Comparison of ENCODE assay signal across 10 cellular contexts in the genomic region with DNA sequence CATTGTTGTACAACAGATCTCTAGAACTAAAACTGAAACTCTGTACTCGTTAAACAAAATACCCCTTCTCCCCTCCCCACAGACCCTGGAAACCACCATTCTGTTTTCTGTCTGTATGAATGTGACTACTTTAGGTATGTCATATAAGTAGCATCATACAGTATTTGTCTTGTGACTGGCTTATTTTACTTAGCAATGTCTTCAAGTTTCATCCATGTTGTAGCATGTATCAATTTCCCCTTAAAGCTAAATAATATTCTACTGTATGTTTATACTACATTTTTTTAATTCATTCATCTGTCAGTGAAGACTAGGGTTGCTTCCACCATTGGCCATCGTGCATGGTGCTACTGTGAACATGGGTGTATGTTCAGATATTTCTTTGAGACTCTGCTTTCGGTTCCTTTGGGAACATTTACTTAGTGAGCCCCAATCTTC.
DNase-seq lines count a peak whose midpoint lies in the region; ATAC-seq and TF ChIP-seq lines count a peak whose summit lies in the region.
"Had no signal": no experiment of that assay in that cellular context is flagged by ENCODE, and none has a peak within 500 bp of the region (broad histone marks: within the 10 kb centered on the region; RNA-seq: fewer than 3 reads in every experiment).

No MANE protein-coding gene starts in this region.

- no peaks in the 10 kb centered on the region for H3K9me3 ChIP-seq in SK-N-SH

- H3K27ac ChIP-seq in SK-N-SH (ENCODE audit: low read depth in 2 of 2, low read length in 1 of 2): no peak overlapping the region
- H3K27ac ChIP-seq: dorsolateral prefrontal cortex had no signal

- no peaks in the 10 kb centered on the region for H3F3A ChIP-seq in SK-N-SH (replicated peaks; ENCODE audit: insufficient read depth)

- no peak overlapping the region for H3K4me3 ChIP-seq in SK-N-SH (ENCODE audit: low read depth in 2 of 2, low read length in 1 of 2)
- H3K4me3 ChIP-seq: dorsolateral prefrontal cortex had no signal

- CTCF ChIA-PET in SK-N-SH (lab: Yijun Ruan, JAX): no interaction called here

- POLR2A ChIA-PET in SK-N-SH (lab: Yijun Ruan, JAX): no interaction called here

- no peak for TF ChIP-seq CTCF in SK-N-SH (IDR thresholded peaks at IDR 0.05)

- no peaks in the 10 kb centered on the region for H3K79me2 ChIP-seq in SK-N-SH (ENCODE audit: insufficient read depth)

- intact Hi-C loops in Right ventricle myocardium inferior (cut with DNase I): no loop called here

- no peak for TF ChIP-seq RAD21 in SK-N-SH (IDR thresholded peaks at IDR 0.05; ENCODE audit: low read length)

- H4K20me1 ChIP-seq in SK-N-SH (ENCODE audit: insufficient read depth): no peaks in the 10 kb centered on the region

- H3K9ac ChIP-seq in SK-N-SH: no peak overlapping the region

- H3K9me2 ChIP-seq in SK-N-SH: no peaks in the 10 kb centered on the region

- DNase-seq in Right ventricle myocardium inferior (ENCODE audit: missing footprints): no peak
- DNase-seq in retina: no peak
- DNase-seq in effector CD4-positive, alpha-beta T cell: no peak
- DNase-seq in SK-N-SH: no peak
- DNase-seq: activated naive CD4-positive, alpha-beta T cell treated with anti-CD3 and anti-CD28 coated beads, Interleukin-2, amount 10 ng/mL, durations not matched to agents 7 days and 5 days; dorsolateral prefrontal cortex had no signal

- H3K4me2 ChIP-seq in SK-N-SH: no peak overlapping the region

- H2AFZ ChIP-seq in SK-N-SH (ENCODE audit: low read depth): no peak overlapping the region

- no peak for TF ChIP-seq EP300 in SK-N-SH (IDR thresholded peaks at IDR 0.05; ENCODE audit: borderline replicate concordance in 1 of 2, low read depth in 1 of 2, low read length in 1 of 2)

- peaks cover 4 to 14% of the 10 kb centered on the region in 2 experiments; a peak in 3 of 4 replicates for H3K4me1 ChIP-seq in SK-N-SH (ENCODE audit: control insufficient read depth in 1 of 2, insufficient read depth in 2 of 2, low read depth in 1 of 2, low read length in 1 of 2)

- no peaks in the 10 kb centered on the region for H3K27me3 ChIP-seq in SK-N-SH (ENCODE audit: insufficient read depth)
- H3K27me3 ChIP-seq: dorsolateral prefrontal cortex had no signal

- peak; percentile 92 for ATAC-seq in GM18502 (IDR thresholded peaks at IDR 0.05; ENCODE audit: poor library complexity, unreplicated experiment)
- ATAC-seq in GM19395 (IDR thresholded peaks at IDR 0.05; ENCODE audit: unreplicated experiment): peak; percentile 86
- ATAC-seq in HG02798 (IDR thresholded peaks at IDR 0.05; ENCODE audit: poor library complexity, unreplicated experiment): peak; percentile 98
- peak; percentile 85 for ATAC-seq in HG03571 (IDR thresholded peaks at IDR 0.05; ENCODE audit: unreplicated experiment)
- no peak for ATAC-seq in Right ventricle myocardium inferior

- WGBS in SK-N-SH (ENCODE audit: low lambda C conversion rate): 91% methylated on average over 3 of the region's 3 CpGs

- no peaks in the 10 kb centered on the region for H3K36me3 ChIP-seq in SK-N-SH (replicated peaks in 1 of 2; ENCODE audit: control insufficient read depth in 1 of 2, insufficient read depth in 2 of 2, low read length in 1 of 2)

TF ChIP-seq in SK-N-SH, 30 proteins besides CTCF, POLR2A, EP300 and RAD21:
- TF ChIP-seq RFX5 (IDR thresholded peaks at IDR 0.05; ENCODE audit: low read length) (no peak), FOSL2 (IDR thresholded peaks at IDR 0.05; ENCODE audit: borderline replicate concordance, low read depth) (no peak), RXRA (IDR thresholded peaks at IDR 0.05; ENCODE audit: borderline replicate concordance, low read depth) (no peak), EZH2phosphoT487 (IDR thresholded peaks at IDR 0.05; ENCODE audit: borderline replicate concordance, low read depth) (no peak), POLR2AphosphoS5 (IDR thresholded peaks at IDR 0.05; ENCODE audit: low read depth, low read length) (no peak), YY1 (IDR thresholded peaks at IDR 0.05; ENCODE audit: low read depth) (no peak), FOXM1 (IDR thresholded peaks at IDR 0.05; ENCODE audit: low read depth) (no peak), MEF2A (IDR thresholded peaks at IDR 0.05; ENCODE audit: borderline replicate concordance, low read depth) (no peak), TCF12 (IDR thresholded peaks at IDR 0.05) (no peak), ELF1 (IDR thresholded peaks at IDR 0.05) (no peak), MXI1 (IDR thresholded peaks at IDR 0.05; ENCODE audit: low read depth, low read length) (no peak), NRF1 (IDR thresholded peaks at IDR 0.05; ENCODE audit: low read depth, low read length) (no peak)
- TF ChIP-seq, protein P1, sequence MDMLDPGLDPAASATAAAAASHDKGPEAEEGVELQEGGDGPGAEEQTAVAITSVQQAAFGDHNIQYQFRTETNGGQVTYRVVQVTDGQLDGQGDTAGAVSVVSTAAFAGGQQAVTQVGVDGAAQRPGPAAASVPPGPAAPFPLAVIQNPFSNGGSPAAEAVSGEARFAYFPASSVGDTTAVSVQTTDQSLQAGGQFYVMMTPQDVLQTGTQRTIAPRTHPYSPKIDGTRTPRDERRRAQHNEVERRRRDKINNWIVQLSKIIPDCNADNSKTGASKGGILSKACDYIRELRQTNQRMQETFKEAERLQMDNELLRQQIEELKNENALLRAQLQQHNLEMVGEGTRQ (IDR thresholded peaks at IDR 0.05; ENCODE audit: borderline replicate concordance, low read depth, low read length): no peak
- TF ChIP-seq, protein P2, sequence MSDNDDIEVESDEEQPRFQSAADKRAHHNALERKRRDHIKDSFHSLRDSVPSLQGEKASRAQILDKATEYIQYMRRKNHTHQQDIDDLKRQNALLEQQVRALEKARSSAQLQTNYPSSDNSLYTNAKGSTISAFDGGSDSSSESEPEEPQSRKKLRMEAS (IDR thresholded peaks at IDR 0.05; ENCODE audit: low read depth): no peak
- TF ChIP-seq, protein P3, sequence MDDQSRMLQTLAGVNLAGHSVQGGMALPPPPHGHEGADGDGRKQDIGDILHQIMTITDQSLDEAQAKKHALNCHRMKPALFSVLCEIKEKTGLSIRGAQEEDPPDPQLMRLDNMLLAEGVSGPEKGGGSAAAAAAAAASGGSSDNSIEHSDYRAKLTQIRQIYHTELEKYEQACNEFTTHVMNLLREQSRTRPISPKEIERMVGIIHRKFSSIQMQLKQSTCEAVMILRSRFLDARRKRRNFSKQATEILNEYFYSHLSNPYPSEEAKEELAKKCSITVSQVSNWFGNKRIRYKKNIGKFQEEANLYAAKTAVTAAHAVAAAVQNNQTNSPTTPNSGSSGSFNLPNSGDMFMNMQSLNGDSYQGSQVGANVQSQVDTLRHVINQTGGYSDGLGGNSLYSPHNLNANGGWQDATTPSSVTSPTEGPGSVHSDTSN (IDR thresholded peaks at IDR 0.05): no peak
